ENCODE assay signal across 8 cellular contexts in genomic region chr17:36535669-36536081, GRCh38. TPM values are rescaled to one million over a fixed set of nuclear protein-coding genes. Genes with fewer than 3 reads are reported as not detected.
DNase-seq lines count a peak whose midpoint lies in the region; ATAC-seq and TF ChIP-seq lines count a peak whose summit lies in the region.

No MANE protein-coding gene starts in this region.

- peak overlapping the region; percentile 95 for H3K27ac ChIP-seq in ectodermal cell (ENCODE audit: insufficient read depth, low read depth, low read length, poor library complexity, severe bottlenecking)

- TF ChIP-seq CTCF in osteocyte (IDR thresholded peaks at IDR 0.05): no peak
- TF ChIP-seq CTCF in GM20000 (IDR thresholded peaks at IDR 0.05; ENCODE audit: extremely low read depth, missing control alignments): no peak

- DNase-seq in osteocyte (ENCODE audit: extremely low spot score, unreplicated experiment) (no peak), cerebellar cortex (ENCODE audit: low spot score) (no peak), GM20000 (ENCODE audit: low spot score) (no peak), NCI-H345 (lab: John Stamatoyannopoulos, UW) (no peak)

- H3K4me3 Mint-ChIP-seq in IgD-negative memory B cell (peak overlapping the region; percentile 95 to 100 (median 96)), osteocyte (ENCODE audit: unreplicated experiment) (peak overlapping the region; percentile 94)

- H3K27me3 ChIP-seq in ectodermal cell (ENCODE audit: control insufficient read depth, insufficient read depth, low read length, poor library complexity, severe bottlenecking): no peaks in the 10 kb centered on the region

- peak; percentile 11 for ATAC-seq in GM19023 (IDR thresholded peaks at IDR 0.05; ENCODE audit: unreplicated experiment)
- no peak for ATAC-seq in HG03520 (IDR thresholded peaks at IDR 0.05; ENCODE audit: unreplicated experiment)

- H3K36me3 Mint-ChIP-seq in IgD-negative memory B cell (no peaks in the 10 kb centered on the region), osteocyte (ENCODE audit: unreplicated experiment) (peaks cover 10% of the 10 kb centered on the region)

- H3K9me3 Mint-ChIP-seq in IgD-negative memory B cell (no peaks in the 10 kb centered on the region), osteocyte (ENCODE audit: unreplicated experiment) (no peaks in the 10 kb centered on the region)

- H3K27me3 Mint-ChIP-seq in IgD-negative memory B cell (no peaks in the 10 kb centered on the region), osteocyte (ENCODE audit: unreplicated experiment) (no peaks in the 10 kb centered on the region)

- WGBS in ectodermal cell, 2 experiments: 18 to 20% methylated on average over 13 to 15 of the region's 15 CpGs

- peaks cover 6% of the 10 kb centered on the region for H3K4me1 ChIP-seq in ectodermal cell (ENCODE audit: control insufficient read depth, insufficient read depth, low read length)

- H3K4me1 Mint-ChIP-seq in IgD-negative memory B cell (peaks cover 9 to 21% (median 13%) of the 10 kb centered on the region in 3 donors), osteocyte (ENCODE audit: unreplicated experiment) (peaks cover 13% of the 10 kb centered on the region)

- peaks cover 40% of the 10 kb centered on the region for H3K36me3 ChIP-seq in ectodermal cell (ENCODE audit: control insufficient read depth, insufficient read depth, low read length)

- H3K27ac Mint-ChIP-seq in IgD-negative memory B cell: peak overlapping the region; percentile 90 to 100 (median 98)
- peak overlapping the region; percentile 98 for H3K27ac Mint-ChIP-seq in osteocyte (ENCODE audit: unreplicated experiment)

- no peaks in the 10 kb centered on the region for H3K9me3 ChIP-seq in ectodermal cell (ENCODE audit: control insufficient read depth, low read length)

- peak overlapping the region; percentile 90 for H3K4me3 ChIP-seq in ectodermal cell (ENCODE audit: insufficient read depth, low read depth, low read length)

RNA-seq across cellular contexts. Expression of gene PIGW, which starts 0.9 kb away (rescaled TPM):
- polyA plus RNA-seq in IgD-negative memory B cell: 7.9 TPM
- polyA plus RNA-seq in ectodermal cell (2013, experiment 1 of 4): 18.9 TPM
- 19.1 TPM for polyA plus RNA-seq in ectodermal cell (2013, experiment 2 of 4)
- 12.1 TPM for polyA plus RNA-seq in ectodermal cell (2013, experiment 3 of 4)
- 12.2 TPM for polyA plus RNA-seq in ectodermal cell (2013, experiment 4 of 4)
- total RNA-seq in osteocyte: 9.7 and 10.0 TPM in 2 replicates

RNA-seq across cellular contexts. Expression of gene MYO19, which starts 1.0 kb away (rescaled TPM):
- 4.2 TPM for polyA plus RNA-seq in IgD-negative memory B cell
- 97.1 TPM for polyA plus RNA-seq in ectodermal cell (2013, experiment 1 of 4)
- polyA plus RNA-seq in ectodermal cell (2013, experiment 2 of 4): 90.2 TPM
- 61.9 TPM for polyA plus RNA-seq in ectodermal cell (2013, experiment 3 of 4)
- 70.7 TPM for polyA plus RNA-seq in ectodermal cell (2013, experiment 4 of 4)
- total RNA-seq in osteocyte: 65.8 and 65.9 TPM in 2 replicates

RNA-seq across cellular contexts. Expression of gene GGNBP2, which starts 9.0 kb away (rescaled TPM):
- 84.9 TPM for polyA plus RNA-seq in IgD-negative memory B cell
- 62.0 TPM for polyA plus RNA-seq in ectodermal cell (2013, experiment 1 of 4)
- polyA plus RNA-seq in ectodermal cell (2013, experiment 2 of 4): 65.5 TPM
- 50.3 TPM for polyA plus RNA-seq in ectodermal cell (2013, experiment 3 of 4)
- polyA plus RNA-seq in ectodermal cell (2013, experiment 4 of 4): 60.0 TPM
- 67.7 and 76.1 TPM in 2 replicates for total RNA-seq in osteocyte

RNA-seq across cellular contexts. Expression of gene ZNHIT3, which starts 49.2 kb away (rescaled TPM):
- polyA plus RNA-seq in IgD-negative memory B cell: 88.1 TPM
- 69.8 TPM for polyA plus RNA-seq in ectodermal cell (2013, experiment 1 of 4)
- polyA plus RNA-seq in ectodermal cell (2013, experiment 2 of 4): 77.9 TPM
- polyA plus RNA-seq in ectodermal cell (2013, experiment 3 of 4): 68.1 TPM
- 73.7 TPM for polyA plus RNA-seq in ectodermal cell (2013, experiment 4 of 4)
- total RNA-seq in osteocyte: 35.2 and 35.5 TPM in 2 replicates

RNA-seq across cellular contexts. Expression of gene DHRS11, which starts 56.0 kb away (rescaled TPM):
- polyA plus RNA-seq in IgD-negative memory B cell: 2.8 TPM
- 32.5 TPM for polyA plus RNA-seq in ectodermal cell (2013, experiment 1 of 4)
- 27.0 TPM for polyA plus RNA-seq in ectodermal cell (2013, experiment 2 of 4)
- 24.3 TPM for polyA plus RNA-seq in ectodermal cell (2013, experiment 3 of 4)
- polyA plus RNA-seq in ectodermal cell (2013, experiment 4 of 4): 26.6 TPM
- total RNA-seq in osteocyte: 7.1 TPM in 2 replicates
